ENCODE assay signal across 22 cellular contexts in the genomic region with DNA sequence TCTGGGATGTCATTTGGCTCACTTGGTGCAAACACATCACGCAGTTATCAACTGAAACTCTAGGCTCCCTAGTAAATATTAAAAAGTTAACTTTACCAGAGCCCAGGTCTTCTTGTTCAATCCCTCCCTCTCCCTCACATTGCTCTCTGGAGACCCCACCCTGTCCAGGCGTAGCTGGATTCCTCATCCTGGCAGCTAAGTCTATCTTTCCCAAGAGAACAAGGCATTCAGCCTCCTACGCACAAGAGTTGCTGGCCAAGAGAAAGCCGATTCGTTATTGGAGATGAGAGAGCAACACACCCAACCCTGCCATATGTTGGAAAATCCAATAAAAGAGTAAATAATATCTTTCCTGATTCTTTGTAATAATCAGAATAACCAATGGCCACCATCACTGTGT.
"Had no signal": no experiment of that assay in that cellular context is flagged by ENCODE, and none has a peak within 500 bp of the region (broad histone marks: within the 10 kb centered on the region; RNA-seq: fewer than 3 reads in every experiment).

No MANE protein-coding gene starts in this region.

- DNase-seq: activated CD4-positive, alpha-beta T cell treated with anti-CD3 and anti-CD28 coated beads, Interleukin-2, amount 10 ng/mL, durations not matched to agents 24 days and 14 days; activated CD4-positive, alpha-beta T cell treated with anti-CD3 and anti-CD28 coated beads, Interleukin-2, amount 50 U/mL, for 48 hours; activated CD4-positive, CD25-positive, alpha-beta regulatory T cell treated with anti-CD3 and anti-CD28 coated beads, Interleukin-2, amount 50 U/mL, for 72 hours; activated CD8-positive, alpha-beta memory T cell treated with anti-CD3 and anti-CD28 coated beads, Interleukin-2, amount 10 ng/mL, durations not matched to agents 7 days and 5 days; activated gamma-delta T cell treated with Interleukin-2 at 50 U/mL for 16 hours; activated naive CD4-positive, alpha-beta T cell treated with anti-CD3 and anti-CD28 coated beads, Interleukin-2, amount 10 ng/mL, durations not matched to agents 7 days and 5 days; activated naive CD8-positive, alpha-beta T cell treated with anti-CD3 and anti-CD28 coated beads for 36 hours; activated T-cell treated with anti-CD3 and anti-CD28 coated beads, Interleukin-2, amount 50 U/mL, for 72 hours; anterior cingulate cortex; caudate nucleus; MM.1S; NCI-H1105 treated with DMSO at 0.1 percent for 48 hours; NCI-H1436 treated with DMSO at 0.1 percent for 48 hours; NCI-H187; NCI-H2081; NCI-H446; NCI-H524; SHP77 treated with DMSO at 0.1 percent for 48 hours; T-helper 17 cell; T-helper 9 cell had no signal

- ATAC-seq: activated CD8-positive, alpha-beta memory T cell treated with anti-CD3 and anti-CD28 coated beads, Interleukin-2, amount 10 ng/mL, durations not matched to agents 7 days and 5 days; activated T-cell treated with anti-CD3 and anti-CD28 coated beads, Interleukin-2, amount 50 U/mL, for 72 hours; T-helper 17 cell; WTC11 had no signal

- H3K9me3 Mint-ChIP-seq: activated CD4-positive, alpha-beta T cell treated with anti-CD3 and anti-CD28 coated beads, Interleukin-2, amount 10 ng/mL, durations not matched to agents 24 days and 14 days; activated naive CD4-positive, alpha-beta T cell treated with anti-CD3 and anti-CD28 coated beads, Interleukin-2, amount 10 ng/mL, durations not matched to agents 7 days and 5 days; activated T-cell treated with anti-CD3 and anti-CD28 coated beads, Interleukin-2, amount 50 U/mL, for 72 hours; activated T-helper 2 cell treated with anti-CD3 and anti-CD28 coated beads, Interferon-gamma antibody, Interleukin-2, Interleukin-4, amounts not matched to agents 10 μg/mL and 5 μg/mL and 100 μg/mL, durations not matched to agents 14 hours and 24 hours and 36 hours; WTC11 had no signal

- H3K36me3 Mint-ChIP-seq: activated CD8-positive, alpha-beta memory T cell treated with anti-CD3 and anti-CD28 coated beads, Interleukin-2, amount 10 ng/mL, durations not matched to agents 7 days and 5 days; activated naive CD4-positive, alpha-beta T cell treated with anti-CD3 and anti-CD28 coated beads, Interleukin-2, amount 10 ng/mL, durations not matched to agents 7 days and 5 days; activated naive CD8-positive, alpha-beta T cell treated with anti-CD3 and anti-CD28 coated beads for 36 hours; WTC11 had no signal

- H3K27me3 Mint-ChIP-seq: activated naive CD4-positive, alpha-beta T cell treated with anti-CD3 and anti-CD28 coated beads, Interleukin-2, amount 10 ng/mL, durations not matched to agents 7 days and 5 days had no signal

- H3K4me1 Mint-ChIP-seq: activated CD4-positive, alpha-beta T cell treated with anti-CD3 and anti-CD28 coated beads, Interleukin-2, amount 10 ng/mL, durations not matched to agents 24 days and 14 days; activated CD8-positive, alpha-beta memory T cell treated with anti-CD3 and anti-CD28 coated beads, Interleukin-2, amount 10 ng/mL, durations not matched to agents 7 days and 5 days; activated naive CD4-positive, alpha-beta T cell treated with anti-CD3 and anti-CD28 coated beads, Interleukin-2, amount 10 ng/mL, durations not matched to agents 7 days and 5 days; activated naive CD8-positive, alpha-beta T cell treated with anti-CD3 and anti-CD28 coated beads for 36 hours; T-helper 17 cell had no signal

- H3K4me3 Mint-ChIP-seq: activated CD4-positive, alpha-beta T cell treated with anti-CD3 and anti-CD28 coated beads, Interleukin-2, amount 10 ng/mL, durations not matched to agents 24 days and 14 days; activated CD8-positive, alpha-beta memory T cell treated with anti-CD3 and anti-CD28 coated beads, Interleukin-2, amount 10 ng/mL, durations not matched to agents 7 days and 5 days; activated naive CD4-positive, alpha-beta T cell treated with anti-CD3 and anti-CD28 coated beads, Interleukin-2, amount 10 ng/mL, durations not matched to agents 7 days and 5 days; activated naive CD8-positive, alpha-beta T cell treated with anti-CD3 and anti-CD28 coated beads for 36 hours; activated T-cell treated with anti-CD3 and anti-CD28 coated beads, Interleukin-2, amount 50 U/mL, for 72 hours; T-helper 17 cell; WTC11 had no signal
